ENCODE assay signal across 8 cellular contexts in the genomic region with DNA sequence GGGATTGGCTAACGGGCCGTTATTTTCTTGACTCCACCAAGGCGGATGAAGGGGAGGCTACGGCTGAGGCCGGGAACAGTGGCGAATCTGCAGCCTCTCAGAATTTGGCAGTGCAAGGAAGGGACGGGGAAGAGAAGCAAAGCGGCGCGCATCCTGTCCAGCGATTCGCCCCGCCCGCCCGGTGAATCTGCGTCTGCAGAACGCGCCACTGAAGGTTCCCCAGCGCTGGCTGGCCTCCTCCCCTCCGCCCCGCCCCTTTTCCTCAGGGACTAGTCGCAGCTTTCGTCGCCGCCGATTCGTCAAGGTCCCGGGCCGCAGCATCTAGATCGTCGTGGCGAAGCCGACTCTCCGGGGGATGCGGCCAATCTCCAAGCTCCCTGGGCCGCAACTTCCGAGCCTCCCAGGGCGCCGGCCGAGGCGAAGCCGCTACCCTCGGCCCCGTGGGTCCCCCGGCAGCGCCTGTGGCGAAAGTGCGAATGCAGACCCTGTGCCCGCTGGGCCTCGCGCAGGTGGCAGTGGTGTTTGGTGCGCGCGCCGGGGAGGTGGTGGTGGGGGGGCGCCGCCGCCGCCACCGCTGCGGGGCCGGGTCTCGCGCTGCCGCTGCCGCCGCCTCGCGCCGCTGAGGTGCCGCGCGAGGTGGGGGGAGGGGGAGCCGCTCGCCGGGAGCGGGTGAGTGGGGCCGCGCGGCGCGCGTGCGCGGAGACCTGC. TPM values are rescaled to one million over a fixed set of nuclear protein-coding genes. Genes with fewer than 3 reads are reported as not detected.
DNase-seq lines count a peak whose midpoint lies in the region; ATAC-seq and TF ChIP-seq lines count a peak whose summit lies in the region.

A gene (plus strand): TSS at position 299 of the 708 bp plus-strand sequence. CDS start 978 bp downstream, outside the sequence.

- peak; percentile 67 for ATAC-seq in GM21825 (IDR thresholded peaks at IDR 0.05; ENCODE audit: unreplicated experiment)
- peak; percentile 87 for ATAC-seq in esophagus mucosa

- H3K4me3 ChIP-seq in Peyer's patch = peak within 1 kb of the TSS; percentile 67 to 93 (median 83)
- peak within 1 kb of the TSS; percentile 72 to 93 for H3K4me3 ChIP-seq in muscle layer of duodenum (ENCODE audit: low read depth in 1 of 2, low read length in 2 of 2)

- peak in 4 of 6 experiments; percentile 2 to 31 (median 28) for TF ChIP-seq CTCF in Peyer's patch (IDR thresholded peaks at IDR 0.05)

- H3K36me3 ChIP-seq in KOPT-K1 (ENCODE audit: insufficient read depth, low read length) = peaks cover 38% of the 10 kb centered on the region
- peaks cover 0 to 34% (median 0%) of the 10 kb centered on the region in 3 donors for H3K36me3 ChIP-seq in Peyer's patch
- H3K36me3 ChIP-seq in muscle layer of duodenum (ENCODE audit: control insufficient read depth in 1 of 2, insufficient read depth in 2 of 2, low read length in 2 of 2) = peaks cover 22 to 35% of the 10 kb centered on the region in 2 donors

- peak in 1 of 2 donors; percentile 60 for TF ChIP-seq POLR2A in Peyer's patch (IDR thresholded peaks at IDR 0.05)

- H3K9me3 ChIP-seq in KOPT-K1 (ENCODE audit: insufficient read depth, low read length, poor library complexity, severe bottlenecking) = no peaks in the 10 kb centered on the region
- H3K9me3 ChIP-seq in Peyer's patch = no peaks in the 10 kb centered on the region
- no peaks in the 10 kb centered on the region for H3K9me3 ChIP-seq in muscle layer of duodenum (ENCODE audit: control insufficient read depth in 1 of 2, low read length in 2 of 2)

- DNase-seq in DMS79 (lab: John Stamatoyannopoulos, UW) = peak; percentile 84
- peak; percentile 97 to 98 (median 98) for DNase-seq in Peyer's patch
- DNase-seq in activated T-cell treated with anti-CD3 and anti-CD28 coated beads, Interleukin-2, amount 50 U/mL, for 48 hours = peak; percentile 97
- peak; percentile 90 to 95 for DNase-seq in stimulated activated CD8-positive, alpha-beta memory T cell treated with anti-CD3 and anti-CD28 coated beads, Interleukin-7, amount 100 ng/mL, for 1 hour (ENCODE audit: low read depth in 2 of 2)

- H3K27me3 ChIP-seq in Peyer's patch (no peaks in the 10 kb centered on the region), muscle layer of duodenum (ENCODE audit: low read depth, low read length) (no peaks in the 10 kb centered on the region)

- H3K27ac ChIP-seq in KOPT-K1 (ENCODE audit: low read depth, low read length, poor library complexity, severe bottlenecking) (peak within 1 kb of the TSS; percentile 96), Peyer's patch (peak within 1 kb of the TSS; percentile 89 to 99 (median 95)), muscle layer of duodenum (ENCODE audit: low read length) (peak within 1 kb of the TSS; percentile 97)

- H3K4me1 ChIP-seq in Peyer's patch (peaks cover 2 to 29% (median 8%) of the 10 kb centered on the region in 4 donors), muscle layer of duodenum (ENCODE audit: control insufficient read depth in 1 of 2, insufficient read depth in 2 of 2, low read length in 2 of 2) (peaks cover 0 to 42% of the 10 kb centered on the region in 2 donors)

RNA-seq across cellular contexts. Expression of the gene that starts here (rescaled TPM):
- 10 to 100 TPM in 3 of 4 donors, 1 to 10 TPM in 1; 10.0 to 22.0 (median 16.5) TPM for total RNA-seq in Peyer's patch
- 8.2 TPM for total RNA-seq in esophagus mucosa

Comparison
In these comparisons a context has a peak if more than half of its experiments do, and no peak if none do; other contexts are left out.
1. Peak in every context shown above with its lines: DNase-seq, ATAC-seq, H3K4me3 ChIP-seq and H3K27ac ChIP-seq.